25 cellular contexts compared by ENCODE assay signal in the genomic region with DNA sequence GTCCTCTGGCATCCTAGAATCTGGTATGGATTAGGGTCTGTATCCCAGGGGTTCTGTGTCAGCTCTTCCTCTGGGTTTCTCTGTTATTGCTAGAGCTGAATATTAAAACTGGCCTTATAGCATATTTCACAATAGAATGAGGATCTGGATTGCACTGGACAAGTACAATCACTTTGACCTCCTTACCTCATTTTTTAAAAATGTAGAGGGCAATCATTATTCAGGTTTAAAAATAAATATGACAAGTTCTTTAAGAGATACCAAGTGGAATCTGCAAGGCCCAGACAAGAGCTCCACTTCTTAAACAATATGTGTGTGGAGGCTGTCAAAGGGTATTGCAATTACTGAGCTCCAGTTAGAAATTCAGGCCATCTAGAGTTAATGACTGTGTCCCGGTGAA. TPM values are rescaled to one million over a fixed set of nuclear protein-coding genes. Genes with fewer than 3 reads are reported as not detected.
DNase-seq lines count a peak whose midpoint lies in the region; ATAC-seq and TF ChIP-seq lines count a peak whose summit lies in the region.
"Had no signal": no experiment of that assay in that cellular context is flagged by ENCODE, and none has a peak within 500 bp of the region (broad histone marks: within the 10 kb centered on the region; RNA-seq: fewer than 3 reads in every experiment).

No MANE protein-coding gene starts in this region.

- no peak overlapping the region for H3K14ac ChIP-seq in IMR-90 (replicated peaks; ENCODE audit: low read depth, low read length)

- H3K23ac ChIP-seq in IMR-90 (ENCODE audit: low read depth, low read length), result no peak overlapping the region

- no TSS peak for BruUV-seq in IMR-90 (replicated peaks; lab: Mats Ljungman, UMichigan)

- H3K4me1 Mint-ChIP-seq in chondrocyte (ENCODE audit: low read depth), result peaks cover 31% of the 10 kb centered on the region
- H3K4me1 Mint-ChIP-seq: activated T-helper 17 cell treated with anti-CD3 and anti-CD28 coated beads, Interleukin-2, amount 50 U/mL, for 72 hours had no signal

- no peaks in the 10 kb centered on the region for H3K36me3 ChIP-seq in IMR-90 (ENCODE audit: control insufficient read depth, insufficient read depth, low read length)
- no peaks in the 10 kb centered on the region for H3K36me3 ChIP-seq in psoas muscle (ENCODE audit: insufficient read depth in 1 of 2, low read depth in 1 of 2)
- H3K36me3 ChIP-seq in tibial nerve, result no peaks in the 10 kb centered on the region
- H3K36me3 ChIP-seq: thyroid gland had no signal

- H4K91ac ChIP-seq in IMR-90 (ENCODE audit: insufficient read depth, low read depth, low read length), result no peak overlapping the region

- intact Hi-C loops in IMR-90 (cut with micrococcal nuclease) (no loop called here), left cardiac atrium (cut with DNase I) (no loop called here), psoas muscle (cut with DNase I) (no loop called here)

- TF ChIP-seq CTCF in IMR-90 (conservative IDR thresholded peaks at IDR 0.05; ENCODE audit: low read depth, low read length) (no peak), chondrocyte (IDR thresholded peaks at IDR 0.05) (no peak), psoas muscle (IDR thresholded peaks at IDR 0.05) (no peak), tibial nerve (IDR thresholded peaks at IDR 0.05) (no peak)

- H3K9me1 ChIP-seq in IMR-90 (ENCODE audit: insufficient read depth, low read length), result no peaks in the 10 kb centered on the region

- no peak overlapping the region for H4K8ac ChIP-seq in IMR-90 (ENCODE audit: low read depth in 2 of 2, low read length in 2 of 2)

- no peak for TF ChIP-seq EP300 in tibial nerve (IDR thresholded peaks at IDR 0.05)

- H2BK5ac ChIP-seq in IMR-90 (ENCODE audit: low read depth, low read length, poor library complexity, severe bottlenecking), result no peak overlapping the region

- CTCF ChIA-PET in IMR-90 (lab: Yijun Ruan, JAX), result interaction anchor here (1.6 kb wide), 1 partner anchor 8 kb away, joined by 3 read pairs; no protein-coding TSS in a partner anchor

- no peak for TF ChIP-seq POLR2A in IMR-90 (IDR thresholded peaks at IDR 0.05; ENCODE audit: low read depth, low read length)
- no peak for TF ChIP-seq POLR2A in tibial nerve (IDR thresholded peaks at IDR 0.05)

- in situ Hi-C loops in IMR-90 (cut with MboI; ENCODE audit: low sequenced_read_pairs), result no loop called here

- H3K27ac ChIP-seq in IMR-90 (ENCODE audit: insufficient read depth, low read length) (no peak overlapping the region), psoas muscle (peak overlapping the region; percentile 93), tibial nerve (no peak overlapping the region)
- H3K27ac ChIP-seq: thyroid gland had no signal

- H3K27me3 Mint-ChIP-seq in chondrocyte (ENCODE audit: low read depth), result no peaks in the 10 kb centered on the region

- ATAC-seq in IMR-90 (ENCODE audit: low read depth) (no peak), left cardiac atrium (peak; percentile 32 to 63), psoas muscle (peak; percentile 60 to 80 (median 72)), HG03025 (IDR thresholded peaks at IDR 0.05; ENCODE audit: low FRiP score, unreplicated experiment) (no peak)
- ATAC-seq: activated naive CD4-positive, alpha-beta T cell treated with anti-CD3 and anti-CD28 coated beads, Interleukin-2, amount 50 U/mL, for 72 hours; activated T-helper 17 cell treated with anti-CD3 and anti-CD28 coated beads, Interleukin-2, amount 50 U/mL, for 72 hours; mucosa of descending colon had no signal

- no peak overlapping the region for H2BK20ac ChIP-seq in IMR-90 (ENCODE audit: low read depth, low read length)

- no peaks in the 10 kb centered on the region for H4K20me1 ChIP-seq in IMR-90 (ENCODE audit: insufficient read depth, low read length)

- H3K18ac ChIP-seq in IMR-90 (ENCODE audit: low read depth, low read length), result no peak overlapping the region

- H3K4me3 Mint-ChIP-seq in chondrocyte (ENCODE audit: unreplicated experiment), result peak overlapping the region; percentile 54
- H3K4me3 Mint-ChIP-seq: activated CD4-positive, alpha-beta T cell treated with anti-CD3 and anti-CD28 coated beads, Interleukin-2, amount 10 ng/mL, durations not matched to agents 24 days and 14 days; activated T-helper 17 cell treated with anti-CD3 and anti-CD28 coated beads, Interleukin-2, amount 50 U/mL, for 72 hours; CD4-positive, alpha-beta T cell; stimulated activated naive CD8-positive, alpha-beta T cell treated with anti-CD3 and anti-CD28 coated beads, Interleukin-15, Interleukin-2, amounts not matched to agents 100 ng/mL and 50 ng/mL, for 24 hours; T-helper 1 cell treated with Interleukin-12 subunit alpha and Interleukin-12 subunit beta and Interleukin-4 antibody, amounts not matched to agents 30 μg/mL and 1 μg/mL, for 36 hours had no signal

- no peaks in the 10 kb centered on the region; the same call in 1 of the 2 replicates for H3K4me1 ChIP-seq in IMR-90 (ENCODE audit: control insufficient read depth, insufficient read depth, low read length)
- peaks cover 14% of the 10 kb centered on the region for H3K4me1 ChIP-seq in psoas muscle
- no peaks in the 10 kb centered on the region for H3K4me1 ChIP-seq in tibial nerve
- H3K4me1 ChIP-seq: thyroid gland had no signal

- H3K4me3 ChIP-seq in IMR-90 (ENCODE audit: insufficient read depth, low read depth, low read length) (no peak overlapping the region), psoas muscle (peak overlapping the region; percentile 65), tibial nerve (no peak overlapping the region)
- H3K4me3 ChIP-seq: mucosa of descending colon, thyroid gland had no signal

- no peak overlapping the region for H2BK15ac ChIP-seq in IMR-90 (ENCODE audit: low read depth, low read length)

- H3K56ac ChIP-seq in IMR-90 (ENCODE audit: extremely low read depth, insufficient read depth, low read length), result no peak overlapping the region

- H2AFZ ChIP-seq in IMR-90 (replicated peaks; ENCODE audit: low read length, poor library complexity), result no peak overlapping the region

- H3K9me3 Mint-ChIP-seq in chondrocyte (ENCODE audit: low read depth), result no peaks in the 10 kb centered on the region
- H3K9me3 Mint-ChIP-seq: activated naive CD4-positive, alpha-beta T cell treated with anti-CD3 and anti-CD28 coated beads, Interleukin-2, amount 50 U/mL, for 72 hours; activated T-helper 17 cell treated with anti-CD3 and anti-CD28 coated beads, Interleukin-2, amount 50 U/mL, for 72 hours; CD4-positive, alpha-beta T cell; stimulated activated naive CD8-positive, alpha-beta T cell treated with anti-CD3 and anti-CD28 coated beads, Interleukin-15, Interleukin-2, amounts not matched to agents 100 ng/mL and 50 ng/mL, for 24 hours; T-helper 1 cell treated with Interleukin-12 subunit alpha and Interleukin-12 subunit beta and Interleukin-4 antibody, amounts not matched to agents 30 μg/mL and 1 μg/mL, for 36 hours had no signal

- no peaks in the 10 kb centered on the region for H3K27me3 ChIP-seq in IMR-90 (ENCODE audit: control insufficient read depth, insufficient read depth, low read length)
- no peaks in the 10 kb centered on the region for H3K27me3 ChIP-seq in psoas muscle (ENCODE audit: insufficient read depth in 3 of 3, low read length in 2 of 3)
- no peaks in the 10 kb centered on the region for H3K27me3 ChIP-seq in tibial nerve
- H3K27me3 ChIP-seq: thyroid gland had no signal

- H3K79me1 ChIP-seq in IMR-90 (ENCODE audit: low read depth in 1 of 2, low read length in 2 of 2), result no peaks in the 10 kb centered on the region

- H3K36me3 Mint-ChIP-seq in chondrocyte (ENCODE audit: low read depth), result no peaks in the 10 kb centered on the region
- H3K36me3 Mint-ChIP-seq: activated naive CD4-positive, alpha-beta T cell treated with anti-CD3 and anti-CD28 coated beads, Interleukin-2, amount 50 U/mL, for 72 hours had no signal

- dilution Hi-C loops in IMR-90 (cut with HindIII; ENCODE audit: low sequenced_read_pairs, unreplicated experiment), result no loop called here

- no peak overlapping the region for H3K9ac ChIP-seq in IMR-90 (ENCODE audit: low read depth, low read length)

- DNase-seq in IMR-90 (peak; percentile 16), chondrocyte (ENCODE audit: low spot score) (no peak), left cardiac atrium (no peak), psoas muscle (no peak), NCI-H2227 treated with DMSO at 0.1 percent for 48 hours (lab: John Stamatoyannopoulos, UW) (no peak), tibial nerve (ENCODE audit: low spot score in 2 of 2) (no peak), NCI-H1436 treated with DMSO at 0.1 percent for 48 hours (lab: John Stamatoyannopoulos, UW) (no peak)
- DNase-seq: activated CD4-positive, alpha-beta T cell treated with anti-CD3 and anti-CD28 coated beads, Interleukin-2, amount 10 ng/mL, durations not matched to agents 24 days and 14 days; CD4-positive, alpha-beta T cell; DMS153; effector CD8-positive, alpha-beta T cell; H7; KBM-7; mucosa of descending colon; MV-4-11; NCI-H187 treated with DMSO at 0.1 percent for 48 hours; NCI-H345; NCI-H82; thyroid gland had no signal

- H3K4me2 ChIP-seq in IMR-90 (ENCODE audit: low read depth, low read length), result no peak overlapping the region

- H2AK9ac ChIP-seq in IMR-90 (replicated peaks; ENCODE audit: low read depth, low read length, poor library complexity), result no peak overlapping the region

- POLR2A ChIA-PET in IMR-90 (lab: Charles Lee; ENCODE audit: unreplicated experiment), result no interaction called here

- no CpG with 5 or more reads among the region's 1 CpG for WGBS in IMR-90 (ENCODE audit: extremely low coverage in 2 of 2, insufficient read length in 1 of 2), 2 experiments
- WGBS in psoas muscle, 3 donors, result 21 to 34% (median 22%) methylated on average over 1 of the region's 1 CpG
- WGBS in tibial nerve, 2 donors, result 51 to 56% methylated on average over 1 of the region's 1 CpG

- TF ChIP-seq RAD21 in IMR-90 (IDR thresholded peaks at IDR 0.05; ENCODE audit: low read length), result no peak

- H4K5ac ChIP-seq in IMR-90 (ENCODE audit: low read depth, low read length), result no peak overlapping the region

- peak overlapping the region; percentile 71 for H3K27ac Mint-ChIP-seq in chondrocyte (ENCODE audit: unreplicated experiment)
- H3K27ac Mint-ChIP-seq: activated CD4-positive, alpha-beta T cell treated with anti-CD3 and anti-CD28 coated beads, Interleukin-2, amount 10 ng/mL, durations not matched to agents 24 days and 14 days; activated naive CD4-positive, alpha-beta T cell treated with anti-CD3 and anti-CD28 coated beads, Interleukin-2, amount 50 U/mL, for 72 hours; activated T-helper 17 cell treated with anti-CD3 and anti-CD28 coated beads, Interleukin-2, amount 50 U/mL, for 72 hours; CD4-positive, alpha-beta T cell; progenitor cell of endocrine pancreas; stimulated activated naive CD8-positive, alpha-beta T cell treated with anti-CD3 and anti-CD28 coated beads, Interleukin-15, Interleukin-2, amounts not matched to agents 100 ng/mL and 50 ng/mL, for 24 hours; T-helper 1 cell treated with Interleukin-12 subunit alpha and Interleukin-12 subunit beta and Interleukin-4 antibody, amounts not matched to agents 30 μg/mL and 1 μg/mL, for 36 hours had no signal

- H2BK120ac ChIP-seq in IMR-90 (ENCODE audit: low read depth, low read length), result no peak overlapping the region

- no peaks in the 10 kb centered on the region for H3K9me3 ChIP-seq in IMR-90 (ENCODE audit: control insufficient read depth, insufficient read depth, low read length)
- no peaks in the 10 kb centered on the region for H3K9me3 ChIP-seq in psoas muscle
- H3K9me3 ChIP-seq in tibial nerve, result no peaks in the 10 kb centered on the region
- H3K9me3 ChIP-seq: mucosa of descending colon, thyroid gland had no signal

- H3K4ac ChIP-seq in IMR-90 (ENCODE audit: low read depth, low read length), result no peak overlapping the region

- H2AK5ac ChIP-seq in IMR-90 (ENCODE audit: low read depth, low read length), result no peak overlapping the region

RNA-seq across cellular contexts. Expression of a gene that starts 1.4 kb away (rescaled TPM):
- total RNA-seq in IMR-90 (2012; rRNA removed) (91.9 and 112 TPM in 2 replicates), chondrocyte (886 to 1,317 TPM (median 900 TPM) in 3 replicates), left cardiac atrium (100 to 1,000 TPM; 440 to 625 TPM), psoas muscle (100 to 1,000 TPM; 168 to 245 (median 201) TPM), tibial nerve (100 to 1,000 TPM in 3 of 4 donors, 10 to 100 TPM in 1; 93.3 to 214 (median 174) TPM)
- polyA plus RNA-seq in IMR-90 (2012; rRNA removed) (71.0 and 91.0 TPM in 2 replicates), psoas muscle (100 to 1,000 TPM in 1 of 3 donors, 10 to 100 TPM in 2; 19.2 to 108 (median 89.9) TPM)
- polyA plus RNA-seq in IMR-90 (2012; cell fraction: cytosol; rRNA removed), result 44.9 and 48.4 TPM in 2 replicates
- polyA plus RNA-seq in IMR-90 (2012; cell fraction: nucleus; rRNA removed; ENCODE audit: low replicate concordance), result 75.8 and 98.2 TPM in 2 replicates

RNA-seq across cellular contexts. Expression of a gene that starts 18.0 kb away (rescaled TPM):
- 9.5 and 11.9 TPM in 2 replicates for total RNA-seq in IMR-90 (2012; rRNA removed)
- polyA plus RNA-seq in IMR-90 (2012; rRNA removed), result 4.3 and 6.4 TPM in 2 replicates
- 1.1 and 2.7 TPM in 2 replicates for polyA plus RNA-seq in IMR-90 (2012; cell fraction: cytosol; rRNA removed)
- 2.2 and 26.7 TPM in 2 replicates for polyA plus RNA-seq in IMR-90 (2012; cell fraction: nucleus; rRNA removed; ENCODE audit: low replicate concordance)
- 4.2 to 7.5 TPM (median 4.9 TPM) in 3 replicates for total RNA-seq in chondrocyte
- total RNA-seq in left cardiac atrium, result 10 to 100 TPM; 10.7 to 12.7 TPM
- total RNA-seq in psoas muscle, result 1 to 10 TPM; 3.9 to 4.9 (median 4.3) TPM
- 1 to 10 TPM in 2 of 3 donors, under 1 TPM in 1; 0.61 to 2.7 (median 2.3) TPM for polyA plus RNA-seq in psoas muscle
- total RNA-seq in tibial nerve, result 10 to 100 TPM; 10.2 to 19.5 (median 15.7) TPM

Comparison
In these comparisons a context has a peak if more than half of its experiments do, and no peak if none do; other contexts are left out.
1. ATAC-seq: peak in left cardiac atrium (2 of 2) and psoas muscle (4 of 4); none in IMR-90 (single experiment) and HG03025 (single experiment).